Comparison of ENCODE assay signal across 1 cellular context in the genomic region with DNA sequence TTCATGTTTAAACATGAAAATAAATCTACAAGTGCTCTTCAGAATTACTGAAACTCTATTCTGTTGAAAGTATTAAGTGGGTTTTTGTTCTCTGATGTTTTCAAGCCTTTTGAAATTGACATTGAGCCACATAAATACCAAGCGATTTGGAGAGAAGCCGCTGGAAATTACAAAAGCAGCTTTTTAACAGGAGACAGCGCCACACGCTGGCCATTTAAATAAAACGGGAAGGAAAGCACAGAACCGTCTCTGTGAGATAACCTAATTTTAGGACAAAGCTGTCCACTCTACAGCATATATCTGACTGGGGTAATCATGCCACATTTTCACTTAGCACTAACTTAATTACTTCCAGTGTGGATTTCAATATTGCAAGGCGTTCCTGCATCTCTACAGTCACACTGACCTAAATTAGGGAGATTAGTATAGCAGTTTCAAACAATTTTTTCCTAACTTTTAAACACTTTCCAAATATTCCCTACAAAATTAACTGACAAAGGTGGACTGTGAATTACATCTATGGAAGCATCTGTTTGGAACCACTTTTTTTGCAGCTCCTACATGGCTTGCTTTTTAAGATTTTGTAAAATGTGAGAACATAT.
TF ChIP-seq lines count a peak whose summit lies in the region.

No MANE protein-coding gene starts in this region.

TF ChIP-seq in GM23338, 12 proteins besides CTCF, POLR2A, EP300 and RAD21 (continued from another document):
- TF ChIP-seq, protein P1, sequence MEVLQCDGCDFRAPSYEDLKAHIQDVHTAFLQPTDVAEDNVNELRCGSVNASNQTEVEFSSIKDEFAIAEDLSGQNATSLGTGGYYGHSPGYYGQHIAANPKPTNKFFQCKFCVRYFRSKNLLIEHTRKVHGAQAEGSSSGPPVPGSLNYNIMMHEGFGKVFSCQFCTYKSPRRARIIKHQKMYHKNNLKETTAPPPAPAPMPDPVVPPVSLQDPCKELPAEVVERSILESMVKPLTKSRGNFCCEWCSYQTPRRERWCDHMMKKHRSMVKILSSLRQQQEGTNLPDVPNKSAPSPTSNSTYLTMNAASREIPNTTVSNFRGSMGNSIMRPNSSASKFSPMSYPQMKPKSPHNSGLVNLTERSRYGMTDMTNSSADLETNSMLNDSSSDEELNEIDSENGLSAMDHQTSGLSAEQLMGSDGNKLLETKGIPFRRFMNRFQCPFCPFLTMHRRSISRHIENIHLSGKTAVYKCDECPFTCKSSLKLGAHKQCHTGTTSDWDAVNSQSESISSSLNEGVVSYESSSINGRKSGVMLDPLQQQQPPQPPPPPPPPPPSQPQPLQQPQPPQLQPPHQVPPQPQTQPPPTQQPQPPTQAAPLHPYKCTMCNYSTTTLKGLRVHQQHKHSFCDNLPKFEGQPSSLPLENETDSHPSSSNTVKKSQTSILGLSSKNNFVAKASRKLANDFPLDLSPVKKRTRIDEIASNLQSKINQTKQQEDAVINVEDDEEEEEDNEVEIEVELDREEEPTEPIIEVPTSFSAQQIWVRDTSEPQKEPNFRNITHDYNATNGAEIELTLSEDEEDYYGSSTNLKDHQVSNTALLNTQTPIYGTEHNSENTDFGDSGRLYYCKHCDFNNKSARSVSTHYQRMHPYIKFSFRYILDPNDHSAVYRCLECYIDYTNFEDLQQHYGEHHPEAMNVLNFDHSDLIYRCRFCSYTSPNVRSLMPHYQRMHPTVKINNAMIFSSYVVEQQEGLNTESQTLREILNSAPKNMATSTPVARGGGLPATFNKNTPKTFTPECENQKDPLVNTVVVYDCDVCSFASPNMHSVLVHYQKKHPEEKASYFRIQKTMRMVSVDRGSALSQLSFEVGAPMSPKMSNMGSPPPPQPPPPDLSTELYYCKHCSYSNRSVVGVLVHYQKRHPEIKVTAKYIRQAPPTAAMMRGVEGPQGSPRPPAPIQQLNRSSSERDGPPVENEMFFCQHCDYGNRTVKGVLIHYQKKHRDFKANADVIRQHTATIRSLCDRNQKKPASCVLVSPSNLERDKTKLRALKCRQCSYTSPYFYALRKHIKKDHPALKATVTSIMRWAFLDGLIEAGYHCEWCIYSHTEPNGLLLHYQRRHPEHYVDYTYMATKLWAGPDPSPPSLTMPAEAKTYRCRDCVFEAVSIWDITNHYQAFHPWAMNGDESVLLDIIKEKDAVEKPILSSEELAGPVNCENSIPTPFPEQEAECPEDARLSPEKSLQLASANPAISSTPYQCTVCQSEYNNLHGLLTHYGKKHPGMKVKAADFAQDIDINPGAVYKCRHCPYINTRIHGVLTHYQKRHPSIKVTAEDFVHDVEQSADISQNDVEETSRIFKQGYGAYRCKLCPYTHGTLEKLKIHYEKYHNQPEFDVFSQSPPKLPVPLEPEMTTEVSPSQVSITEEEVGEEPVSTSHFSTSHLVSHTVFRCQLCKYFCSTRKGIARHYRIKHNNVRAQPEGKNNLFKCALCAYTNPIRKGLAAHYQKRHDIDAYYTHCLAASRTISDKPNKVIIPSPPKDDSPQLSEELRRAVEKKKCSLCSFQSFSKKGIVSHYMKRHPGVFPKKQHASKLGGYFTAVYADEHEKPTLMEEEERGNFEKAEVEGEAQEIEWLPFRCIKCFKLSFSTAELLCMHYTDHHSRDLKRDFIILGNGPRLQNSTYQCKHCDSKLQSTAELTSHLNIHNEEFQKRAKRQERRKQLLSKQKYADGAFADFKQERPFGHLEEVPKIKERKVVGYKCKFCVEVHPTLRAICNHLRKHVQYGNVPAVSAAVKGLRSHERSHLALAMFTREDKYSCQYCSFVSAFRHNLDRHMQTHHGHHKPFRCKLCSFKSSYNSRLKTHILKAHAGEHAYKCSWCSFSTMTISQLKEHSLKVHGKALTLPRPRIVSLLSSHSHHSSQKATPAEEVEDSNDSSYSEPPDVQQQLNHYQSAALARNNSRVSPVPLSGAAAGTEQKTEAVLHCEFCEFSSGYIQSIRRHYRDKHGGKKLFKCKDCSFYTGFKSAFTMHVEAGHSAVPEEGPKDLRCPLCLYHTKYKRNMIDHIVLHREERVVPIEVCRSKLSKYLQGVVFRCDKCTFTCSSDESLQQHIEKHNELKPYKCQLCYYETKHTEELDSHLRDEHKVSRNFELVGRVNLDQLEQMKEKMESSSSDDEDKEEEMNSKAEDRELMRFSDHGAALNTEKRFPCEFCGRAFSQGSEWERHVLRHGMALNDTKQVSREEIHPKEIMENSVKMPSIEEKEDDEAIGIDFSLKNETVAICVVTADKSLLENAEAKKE (CRISPR knock-in tag; IDR thresholded peaks at IDR 0.05) = no peak
- TF ChIP-seq, protein P2, sequence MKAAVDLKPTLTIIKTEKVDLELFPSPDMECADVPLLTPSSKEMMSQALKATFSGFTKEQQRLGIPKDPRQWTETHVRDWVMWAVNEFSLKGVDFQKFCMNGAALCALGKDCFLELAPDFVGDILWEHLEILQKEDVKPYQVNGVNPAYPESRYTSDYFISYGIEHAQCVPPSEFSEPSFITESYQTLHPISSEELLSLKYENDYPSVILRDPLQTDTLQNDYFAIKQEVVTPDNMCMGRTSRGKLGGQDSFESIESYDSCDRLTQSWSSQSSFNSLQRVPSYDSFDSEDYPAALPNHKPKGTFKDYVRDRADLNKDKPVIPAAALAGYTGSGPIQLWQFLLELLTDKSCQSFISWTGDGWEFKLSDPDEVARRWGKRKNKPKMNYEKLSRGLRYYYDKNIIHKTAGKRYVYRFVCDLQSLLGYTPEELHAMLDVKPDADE (IDR thresholded peaks at IDR 0.05) = no peak
- no peak for TF ChIP-seq NANOG (IDR thresholded peaks at IDR 0.05; ENCODE audit: borderline replicate concordance)
- TF ChIP-seq, protein P3, sequence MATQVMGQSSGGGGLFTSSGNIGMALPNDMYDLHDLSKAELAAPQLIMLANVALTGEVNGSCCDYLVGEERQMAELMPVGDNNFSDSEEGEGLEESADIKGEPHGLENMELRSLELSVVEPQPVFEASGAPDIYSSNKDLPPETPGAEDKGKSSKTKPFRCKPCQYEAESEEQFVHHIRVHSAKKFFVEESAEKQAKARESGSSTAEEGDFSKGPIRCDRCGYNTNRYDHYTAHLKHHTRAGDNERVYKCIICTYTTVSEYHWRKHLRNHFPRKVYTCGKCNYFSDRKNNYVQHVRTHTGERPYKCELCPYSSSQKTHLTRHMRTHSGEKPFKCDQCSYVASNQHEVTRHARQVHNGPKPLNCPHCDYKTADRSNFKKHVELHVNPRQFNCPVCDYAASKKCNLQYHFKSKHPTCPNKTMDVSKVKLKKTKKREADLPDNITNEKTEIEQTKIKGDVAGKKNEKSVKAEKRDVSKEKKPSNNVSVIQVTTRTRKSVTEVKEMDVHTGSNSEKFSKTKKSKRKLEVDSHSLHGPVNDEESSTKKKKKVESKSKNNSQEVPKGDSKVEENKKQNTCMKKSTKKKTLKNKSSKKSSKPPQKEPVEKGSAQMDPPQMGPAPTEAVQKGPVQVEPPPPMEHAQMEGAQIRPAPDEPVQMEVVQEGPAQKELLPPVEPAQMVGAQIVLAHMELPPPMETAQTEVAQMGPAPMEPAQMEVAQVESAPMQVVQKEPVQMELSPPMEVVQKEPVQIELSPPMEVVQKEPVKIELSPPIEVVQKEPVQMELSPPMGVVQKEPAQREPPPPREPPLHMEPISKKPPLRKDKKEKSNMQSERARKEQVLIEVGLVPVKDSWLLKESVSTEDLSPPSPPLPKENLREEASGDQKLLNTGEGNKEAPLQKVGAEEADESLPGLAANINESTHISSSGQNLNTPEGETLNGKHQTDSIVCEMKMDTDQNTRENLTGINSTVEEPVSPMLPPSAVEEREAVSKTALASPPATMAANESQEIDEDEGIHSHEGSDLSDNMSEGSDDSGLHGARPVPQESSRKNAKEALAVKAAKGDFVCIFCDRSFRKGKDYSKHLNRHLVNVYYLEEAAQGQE (IDR thresholded peaks at IDR 0.05; ENCODE audit: unreplicated experiment) = no peak
- no peak for TF ChIP-seq STAT1 (IDR thresholded peaks at IDR 0.05; ENCODE audit: unreplicated experiment)
TF ChIP-seq in GM23338: peak in this region for 0.
